ENCODE assay signal across 8 cellular contexts in the genomic region with DNA sequence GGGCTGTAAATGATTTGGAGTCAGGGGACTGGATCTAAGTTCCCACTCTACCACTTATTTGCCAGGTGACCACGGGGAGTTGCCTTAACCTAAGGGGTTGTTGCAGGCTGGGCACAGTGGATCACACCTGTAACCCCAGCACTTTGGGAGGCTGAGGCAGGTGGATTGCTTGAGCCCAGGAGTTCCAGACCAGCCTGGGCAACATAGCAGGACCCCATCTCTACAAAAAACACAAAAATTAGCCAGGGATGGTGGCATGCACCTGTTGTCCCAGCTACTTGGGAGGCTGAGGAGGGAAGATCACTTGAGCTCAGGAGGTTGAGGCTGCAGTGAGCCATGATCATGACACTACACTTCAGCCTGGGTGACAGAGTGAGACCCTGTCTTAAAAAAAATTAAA. TPM values are rescaled to one million over a fixed set of nuclear protein-coding genes. Genes with fewer than 3 reads are reported as not detected.
"Had no signal": no experiment of that assay in that cellular context is flagged by ENCODE, and none has a peak within 500 bp of the region (broad histone marks: within the 10 kb centered on the region; RNA-seq: fewer than 3 reads in every experiment).

No MANE protein-coding gene starts in this region.

RNA-seq across cellular contexts. Expression of gene NBL1, which starts 13.9 kb away (rescaled TPM):
- total RNA-seq: OCI-LY7 had no signal

RNA-seq across cellular contexts. Expression of gene HTR6, which starts 34.5 kb away (rescaled TPM):
- total RNA-seq: LHCN-M2, MCF 10A, NCI-H460, OCI-LY7, PC-9, Right ventricle myocardium inferior, RPMI7951, SJCRH30 had no signal
